Comparison of ENCODE assay signal across 19 cellular contexts in genomic region chr7:83579740-83580139, GRCh38.
DNase-seq lines count a peak whose midpoint lies in the region; ATAC-seq, FAIRE-seq and TF ChIP-seq lines count a peak whose summit lies in the region.
"Had no signal": no experiment of that assay in that cellular context is flagged by ENCODE, and none has a peak within 500 bp of the region (broad histone marks: within the 10 kb centered on the region; RNA-seq: fewer than 3 reads in every experiment).

No MANE protein-coding gene starts in this region.

- H3K4ac ChIP-seq in IMR-90 (ENCODE audit: low read depth, low read length): no peak overlapping the region

- no peak overlapping the region for H2BK5ac ChIP-seq in IMR-90 (ENCODE audit: low read depth, low read length, poor library complexity, severe bottlenecking)

- BruUV-seq in IMR-90 (replicated peaks; lab: Mats Ljungman, UMichigan): no TSS peak

- no peak for TF ChIP-seq EP300 in A549 (IDR thresholded peaks at IDR 0.05)

- no peak overlapping the region for H4K8ac ChIP-seq in IMR-90 (ENCODE audit: low read depth in 2 of 2, low read length in 2 of 2)

- no peak overlapping the region for H2BK20ac ChIP-seq in IMR-90 (ENCODE audit: low read depth, low read length)

- H2AK5ac ChIP-seq in IMR-90 (ENCODE audit: low read depth, low read length): no peak overlapping the region

- no peak for DNase-seq in A549 (ENCODE audit: low read depth in 1 of 2, low spot score in 1 of 2)
- DNase-seq in IMR-90: peak; percentile 17
- DNase-seq in astrocyte of the spinal cord (ENCODE audit: low read depth, low spot score): peak; percentile 50
- DNase-seq in foreskin keratinocyte: peak in 1 of 2 donors; percentile 20
- no peak for DNase-seq in dedifferentiated amniotic fluid mesenchymal stem cell (ENCODE audit: extremely low spot score)
- DNase-seq: activated CD4-positive, alpha-beta T cell treated with anti-CD3 and anti-CD28 coated beads, Interleukin-2, amount 10 ng/mL, durations not matched to agents 7 days and 5 days; activated naive CD4-positive, alpha-beta T cell treated with anti-CD3 and anti-CD28 coated beads for 36 hours; dorsolateral prefrontal cortex; H7; NCI-H187 treated with DMSO at 0.1 percent for 48 hours; NCI-H345; NK-92 treated with Interleukin-12 subunit alpha and Interleukin-12 subunit beta, amount 100 ng/mL, for 24 hours; spleen had no signal

- intact Hi-C loops in IMR-90 (cut with micrococcal nuclease): no loop called here

- FAIRE-seq in A549 (lab: Jason Lieb, UNC): peak; percentile 67

- TF ChIP-seq POLR2A in A549 (IDR thresholded peaks at IDR 0.05; ENCODE audit: low read length) (no peak), IMR-90 (IDR thresholded peaks at IDR 0.05; ENCODE audit: low read depth, low read length) (no peak)

- no peak overlapping the region for H3K14ac ChIP-seq in IMR-90 (replicated peaks; ENCODE audit: low read depth, low read length)

- no peaks in the 10 kb centered on the region for H4K20me1 ChIP-seq in IMR-90 (ENCODE audit: insufficient read depth, low read length)

- dilution Hi-C loops in IMR-90 (cut with HindIII; ENCODE audit: low sequenced_read_pairs, unreplicated experiment): no loop called here

- H2AK9ac ChIP-seq in IMR-90 (replicated peaks; ENCODE audit: low read depth, low read length, poor library complexity): no peak overlapping the region

- H2BK15ac ChIP-seq in IMR-90 (ENCODE audit: low read depth, low read length): no peak overlapping the region

- H3K23ac ChIP-seq in IMR-90 (ENCODE audit: low read depth, low read length): no peak overlapping the region

- ATAC-seq in A549 (no peak), IMR-90 (ENCODE audit: low read depth) (no peak), foreskin keratinocyte (peak; percentile 55), GM21526 (IDR thresholded peaks at IDR 0.05; ENCODE audit: low FRiP score, unreplicated experiment) (no peak), GM18511 (IDR thresholded peaks at IDR 0.05; ENCODE audit: unreplicated experiment) (no peak), GM21390 (IDR thresholded peaks at IDR 0.05; ENCODE audit: unreplicated experiment) (no peak)
- ATAC-seq: esophagus mucosa had no signal

- H2AFZ ChIP-seq in IMR-90 (replicated peaks; ENCODE audit: low read length, poor library complexity): no peak overlapping the region

- no peaks in the 10 kb centered on the region; the same call in 1 of the 2 replicates for H3K27me3 ChIP-seq in IMR-90 (ENCODE audit: control insufficient read depth, insufficient read depth, low read length)
- no peaks in the 10 kb centered on the region for H3K27me3 ChIP-seq in foreskin keratinocyte
- H3K27me3 ChIP-seq: dorsolateral prefrontal cortex, spleen had no signal

- no peak overlapping the region for H3K18ac ChIP-seq in IMR-90 (ENCODE audit: low read depth, low read length)

- no peaks in the 10 kb centered on the region for H3K79me1 ChIP-seq in IMR-90 (ENCODE audit: low read depth in 1 of 2, low read length in 2 of 2)

- no peak overlapping the region for H3K4me2 ChIP-seq in A549
- no peak overlapping the region for H3K4me2 ChIP-seq in IMR-90 (ENCODE audit: low read depth, low read length)

- POLR2A ChIA-PET in A549 (lab: Yijun Ruan, JAX): no interaction called here
- POLR2A ChIA-PET in IMR-90 (lab: Charles Lee; ENCODE audit: unreplicated experiment): no interaction called here

- peaks cover 4% of the 10 kb centered on the region; the same call in 1 of the 3 replicates for H3K4me1 ChIP-seq in A549
- H3K4me1 ChIP-seq in IMR-90 (ENCODE audit: control insufficient read depth, insufficient read depth, low read length): no peaks in the 10 kb centered on the region
- no peaks in the 10 kb centered on the region for H3K4me1 ChIP-seq in foreskin keratinocyte
- H3K4me1 ChIP-seq: spleen had no signal

- H3K56ac ChIP-seq in IMR-90 (ENCODE audit: extremely low read depth, insufficient read depth, low read length): no peak overlapping the region

- no peaks in the 10 kb centered on the region for H3K36me3 ChIP-seq in IMR-90 (ENCODE audit: control insufficient read depth, insufficient read depth, low read length)
- H3K36me3 ChIP-seq: spleen, thoracic aorta had no signal

- TF ChIP-seq RAD21 in A549 (conservative IDR thresholded peaks at IDR 0.05 in 1 of 2, IDR thresholded peaks at IDR 0.05 in 1 of 2) (no peak), IMR-90 (IDR thresholded peaks at IDR 0.05; ENCODE audit: low read length) (no peak)

- in situ Hi-C loops in IMR-90 (cut with MboI; ENCODE audit: low sequenced_read_pairs): no loop called here
- in situ Hi-C loops in astrocyte of the spinal cord (cut with HindIII; ENCODE audit: low sequenced_read_pairs): no loop called here

- H3K4me3 ChIP-seq in A549 (no peak overlapping the region), IMR-90 (ENCODE audit: insufficient read depth, low read depth, low read length) (no peak overlapping the region), astrocyte of the spinal cord (ENCODE audit: low read depth, low read length) (no peak overlapping the region)
- H3K4me3 ChIP-seq: dorsolateral prefrontal cortex, spleen, thoracic aorta had no signal

- H3K9me3 ChIP-seq in A549 (no peaks in the 10 kb centered on the region), IMR-90 (ENCODE audit: control insufficient read depth, insufficient read depth, low read length) (no peaks in the 10 kb centered on the region)
- H3K9me3 ChIP-seq: thoracic aorta had no signal

- WGBS in A549 (ENCODE audit: missing lambda C conversion rate): 66% methylated on average over 5 of the region's 5 CpGs
- WGBS in IMR-90 (ENCODE audit: extremely low coverage in 2 of 2, insufficient read length in 1 of 2), 2 experiments: no CpG with 5 or more reads among the region's 5 CpGs

- no peak overlapping the region for H4K91ac ChIP-seq in IMR-90 (ENCODE audit: insufficient read depth, low read depth, low read length)

- no peaks in the 10 kb centered on the region for H3K9me1 ChIP-seq in IMR-90 (ENCODE audit: insufficient read depth, low read length)

- H4K5ac ChIP-seq in IMR-90 (ENCODE audit: low read depth, low read length): no peak overlapping the region

- TF ChIP-seq CTCF in A549 (IDR thresholded peaks at IDR 0.05) (no peak), IMR-90 (conservative IDR thresholded peaks at IDR 0.05; ENCODE audit: low read depth, low read length) (no peak), astrocyte of the spinal cord (IDR thresholded peaks at IDR 0.05; ENCODE audit: low read depth, low read length) (no peak), foreskin keratinocyte (conservative IDR thresholded peaks at IDR 0.05) (no peak)

- H3K27ac ChIP-seq in A549 (no peak overlapping the region), IMR-90 (ENCODE audit: insufficient read depth, low read length) (no peak overlapping the region), foreskin keratinocyte (no peak overlapping the region)
- H3K27ac ChIP-seq: dorsolateral prefrontal cortex, HL-60, spleen, thoracic aorta had no signal

- CTCF ChIA-PET in A549 (lab: Yijun Ruan, JAX): no interaction called here
- CTCF ChIA-PET in IMR-90 (lab: Yijun Ruan, JAX): no interaction called here

- no peak overlapping the region for H2BK120ac ChIP-seq in IMR-90 (ENCODE audit: low read depth, low read length)

- no peak overlapping the region for H3K9ac ChIP-seq in IMR-90 (ENCODE audit: low read depth, low read length)

TF ChIP-seq in A549, 52 proteins besides CTCF, POLR2A, EP300 and RAD21:
- no peak for TF ChIP-seq RFX5 (IDR thresholded peaks at IDR 0.05)

TF ChIP-seq in IMR-90, 13 proteins besides CTCF, POLR2A, EP300 and RAD21:
- no peak for TF ChIP-seq ELK1 (IDR thresholded peaks at IDR 0.05; ENCODE audit: borderline replicate concordance, low read depth, low read length)
- TF ChIP-seq USF2 (IDR thresholded peaks at IDR 0.05; ENCODE audit: low read depth, low read length): no peak
- TF ChIP-seq CHD1 (IDR thresholded peaks at IDR 0.05; ENCODE audit: low read depth, low read length): no peak
- TF ChIP-seq NFE2L2 (IDR thresholded peaks at IDR 0.05; ENCODE audit: low read depth, low read length): no peak
- no peak for TF ChIP-seq FOS (IDR thresholded peaks at IDR 0.05; ENCODE audit: low read depth, low read length)
- TF ChIP-seq MXI1 (IDR thresholded peaks at IDR 0.05; ENCODE audit: borderline replicate concordance, low read depth, low read length): no peak
- no peak for TF ChIP-seq MAFK (IDR thresholded peaks at IDR 0.05; ENCODE audit: low read depth, low read length)
TF ChIP-seq in IMR-90: peak in this region for 0.

Comparison
In these comparisons a context has a peak if more than half of its experiments do, and no peak if none do; other contexts are left out.
1. DNase-seq: peak in IMR-90 (single experiment) and astrocyte of the spinal cord (single experiment); none in A549 (0 of 2) and dedifferentiated amniotic fluid mesenchymal stem cell (single experiment).